Comparison of ENCODE assay signal across 25 cellular contexts in the genomic region with DNA sequence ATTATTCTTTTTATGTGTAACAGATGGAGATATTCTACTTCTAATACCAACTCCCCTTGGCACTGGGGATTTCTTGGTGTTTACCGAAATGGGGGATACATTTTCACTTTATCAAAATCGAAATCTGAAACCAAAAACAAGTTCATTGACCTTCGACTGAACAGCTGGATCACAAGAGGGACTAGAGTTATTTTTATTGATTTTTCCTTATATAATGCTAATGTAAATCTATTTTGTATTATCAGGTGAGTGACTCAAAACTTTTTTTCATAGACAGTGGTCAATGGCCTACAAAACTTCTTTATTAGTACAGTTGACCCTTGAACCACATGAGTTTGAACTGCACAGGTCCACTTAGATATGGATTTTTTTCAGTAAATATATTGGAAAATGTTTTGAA. TPM values are rescaled to one million over a fixed set of nuclear protein-coding genes. Genes with fewer than 3 reads are reported as not detected.
DNase-seq lines count a peak whose midpoint lies in the region; ATAC-seq, FAIRE-seq and TF ChIP-seq lines count a peak whose summit lies in the region.
"Had no signal": no experiment of that assay in that cellular context is flagged by ENCODE, and none has a peak within 500 bp of the region (broad histone marks: within the 10 kb centered on the region; RNA-seq: fewer than 3 reads in every experiment).

No MANE protein-coding gene starts in this region.

- H3K9ac ChIP-seq in HepG2 (ENCODE audit: insufficient read depth, low read depth, low read length), result no peak overlapping the region
- H3K9ac ChIP-seq: GM23248 had no signal

- peak overlapping the region; percentile 41 for H3K27ac Mint-ChIP-seq in progenitor cell of endocrine pancreas
- H3K27ac Mint-ChIP-seq: CD4-positive, CD25-positive, alpha-beta regulatory T cell; CD8-positive, alpha-beta T cell had no signal

- H3K27me3 ChIP-seq in HepG2 (ENCODE audit: control insufficient read depth in 1 of 2, insufficient read depth in 2 of 2, low read length in 2 of 2) (no peaks in the 10 kb centered on the region), right lobe of liver (no peaks in the 10 kb centered on the region)

- in situ Hi-C loops in HepG2 (cut with HindIII; ENCODE audit: extremely low pct_ligation_motif_present, low pct_unique_long_range_greater_than_20kb), result no loop called here

- peaks cover 21% of the 10 kb centered on the region for H3K4me1 Mint-ChIP-seq in progenitor cell of endocrine pancreas (ENCODE audit: low read depth)
- H3K4me1 Mint-ChIP-seq: CD4-positive, CD25-positive, alpha-beta regulatory T cell had no signal

- no peak overlapping the region for H2AFZ ChIP-seq in HepG2 (ENCODE audit: low read length)
- H2AFZ ChIP-seq: GM23248 had no signal

- BruUV-seq in HepG2 (replicated peaks; lab: Mats Ljungman, UMichigan), result no TSS peak

- no peak for TF ChIP-seq RAD21 in HepG2 (CRISPR knock-in tag; IDR thresholded peaks at IDR 0.05)

- intact Hi-C loops in HepG2 (cut with micrococcal nuclease; ENCODE audit: unreplicated experiment), result loop anchor here (10.0 kb wide), 1 partner anchor 145 kb away; the partner anchor contains the start of gene HNRNPA0
- intact Hi-C loops in right lobe of liver (cut with DNase I), result no loop called here

- no peak for TF ChIP-seq POLR2A in HepG2 (IDR thresholded peaks at IDR 0.05; ENCODE audit: insufficient read depth in 1 of 2, low read depth in 2 of 2, low read length in 2 of 2)
- TF ChIP-seq POLR2A in right lobe of liver (IDR thresholded peaks at IDR 0.05), result no peak

- ATAC-seq in HepG2, result peak; percentile 61
- ATAC-seq in right lobe of liver, result no peak
- ATAC-seq: A549; CD8-positive, alpha-beta T cell had no signal

- H3K36me3 ChIP-seq in HepG2 (replicated peaks in 1 of 2; ENCODE audit: control insufficient read depth in 1 of 2, insufficient read depth in 2 of 2, low read length in 2 of 2), result no peaks in the 10 kb centered on the region
- H3K36me3 ChIP-seq in right lobe of liver, result no peaks in the 10 kb centered on the region

- no peaks in the 10 kb centered on the region for H3K79me2 ChIP-seq in HepG2 (ENCODE audit: insufficient read depth, low read length)

- peak overlapping the region; percentile 64; the same call in 1 of the 2 replicates for H3K4me2 ChIP-seq in HepG2 (ENCODE audit: low read depth, low read length)
- H3K4me2 ChIP-seq: A549 had no signal

- POLR2A ChIA-PET in HepG2 (lab: Yijun Ruan, JAX), result no interaction called here

- H3K4me3 ChIP-seq in HepG2 (replicated peaks in 1 of 3; ENCODE audit: insufficient read depth in 1 of 3, low read depth in 2 of 3, low read length in 3 of 3) (no peak overlapping the region), right lobe of liver (no peak overlapping the region), GM12865 (ENCODE audit: low read depth, low read length) (no peak overlapping the region)
- H3K4me3 ChIP-seq: A549, GM23248 had no signal

- H3K9me3 Mint-ChIP-seq in progenitor cell of endocrine pancreas (ENCODE audit: low read depth), result no peaks in the 10 kb centered on the region
- H3K9me3 Mint-ChIP-seq: CD8-positive, alpha-beta T cell had no signal

- H3K9me3 ChIP-seq in HepG2 (ENCODE audit: low read length) (no peaks in the 10 kb centered on the region), right lobe of liver (no peaks in the 10 kb centered on the region)
- H3K9me3 ChIP-seq: A549, Caco-2 had no signal

- no peaks in the 10 kb centered on the region for H3K27me3 Mint-ChIP-seq in progenitor cell of endocrine pancreas

- DNase-seq in HepG2 (ENCODE audit: low spot score), result peak; percentile 42
- DNase-seq in right lobe of liver, result no peak
- DNase-seq in GM12865 (ENCODE audit: low read depth), result peak; percentile 50
- no peak for DNase-seq in progenitor cell of endocrine pancreas (ENCODE audit: low spot score, unreplicated experiment)
- DNase-seq in hypothalamus (lab: John Stamatoyannopoulos, UW), result no peak
- no peak for DNase-seq in activated CD8-positive, alpha-beta memory T cell treated with anti-CD3 and anti-CD28 coated beads, Interleukin-2, amount 50 U/mL, for 48 hours
- DNase-seq in GM19238 (ENCODE audit: insufficient read length, low spot score), result no peak
- DNase-seq: 8988T; ACHN; AML-193; C1 segment of cervical spinal cord; Caco-2; CD4-positive, CD25-positive, alpha-beta regulatory T cell; CD8-positive, alpha-beta T cell; DMS153; DND-41; GF-D8; GM23248; H7; HCEC 1CT had no signal

- H3K4me1 ChIP-seq in HepG2 (ENCODE audit: insufficient read depth, low read length) (peaks cover 63% of the 10 kb centered on the region), right lobe of liver (no peaks in the 10 kb centered on the region)
- H3K4me1 ChIP-seq: Caco-2 had no signal

- 11% methylated on average over 3 of the region's 3 CpGs for WGBS in HepG2 (ENCODE audit: low lambda C conversion rate)
- WGBS in right lobe of liver (ENCODE audit: insufficient coverage, low coverage, low lambda C conversion rate, missing lambda C conversion rate), result 59% methylated on average over 3 of the region's 3 CpGs

- TF ChIP-seq CTCF in HepG2 (CRISPR knock-in tag; IDR thresholded peaks at IDR 0.05) (no peak), right lobe of liver (IDR thresholded peaks at IDR 0.05) (no peak), GM12865 (IDR thresholded peaks at IDR 0.05; ENCODE audit: insufficient read depth, low read depth, low read length, missing control alignments) (no peak), progenitor cell of endocrine pancreas (IDR thresholded peaks at IDR 0.05; ENCODE audit: unreplicated experiment) (no peak)

- H3K27ac ChIP-seq in HepG2 (ENCODE audit: extremely low read length, insufficient read depth, low read length) (peak overlapping the region; percentile 27), right lobe of liver (no peak overlapping the region)
- H3K27ac ChIP-seq: A549, GM23248 had no signal

- no peak for FAIRE-seq in HepG2 (lab: Jason Lieb, UNC)
- FAIRE-seq: A549, GM19239, H1 had no signal

- no peaks in the 10 kb centered on the region for H4K20me1 ChIP-seq in HepG2 (ENCODE audit: insufficient read depth, low read length)

- CTCF ChIA-PET in HepG2 (lab: Yijun Ruan, JAX; ENCODE audit: low intra/inter-chr PET ratio, low total read pairs), result no interaction called here

- no peaks in the 10 kb centered on the region for H3K36me3 Mint-ChIP-seq in progenitor cell of endocrine pancreas (ENCODE audit: insufficient read depth)
- H3K36me3 Mint-ChIP-seq: CD4-positive, CD25-positive, alpha-beta regulatory T cell; CD8-positive, alpha-beta T cell had no signal

- H3K4me3 Mint-ChIP-seq in progenitor cell of endocrine pancreas (ENCODE audit: low read depth), result no peak overlapping the region
- H3K4me3 Mint-ChIP-seq: CD4-positive, CD25-positive, alpha-beta regulatory T cell; CD8-positive, alpha-beta T cell had no signal

- TF ChIP-seq EP300 in HepG2 (IDR thresholded peaks at IDR 0.05; ENCODE audit: low read depth in 2 of 2, low read length in 2 of 2) (peak in 1 of 2 experiments; percentile 50; a peak in 2 of 4 replicates), HepG2 (CRISPR knock-in tag; IDR thresholded peaks at IDR 0.05; ENCODE audit: borderline replicate concordance) (no peak)

RNA-seq across cellular contexts. Expression of gene PKD2L2, which starts 10.2 kb away (rescaled TPM):
- total RNA-seq in HepG2 (2016; rRNA removed; fragmentation: Illumina TruSeq; extraction: Trizol) (not detected in 2 replicates), right lobe of liver (not detected), progenitor cell of endocrine pancreas (not detected in 2 replicates)
- total RNA-seq in HepG2 (2016; cell fraction: cytosol; rRNA removed; fragmentation: Illumina TruSeq; extraction: Trizol; ENCODE audit: low read depth), result not detected in 2 replicates
- not detected in 2 replicates for total RNA-seq in HepG2 (2016; cell fraction: insoluble cytoplasmic fraction; rRNA removed; fragmentation: Illumina TruSeq; extraction: Trizol)
- total RNA-seq in HepG2 (2016; cell fraction: membrane; rRNA removed; fragmentation: Illumina TruSeq; extraction: Trizol), result not detected in 2 replicates
- not detected in 2 replicates for total RNA-seq in HepG2 (2016; cell fraction: nucleus; rRNA removed; fragmentation: Illumina TruSeq; extraction: Trizol)
- not detected in 2 replicates for polyA plus RNA-seq in HepG2 (2011; rRNA removed)
- not detected in 2 replicates for polyA plus RNA-seq in HepG2 (2011; cell fraction: cytosol; rRNA removed)
- polyA plus RNA-seq in HepG2 (2011; cell fraction: nucleus; rRNA removed), result not detected in 2 replicates
- polyA plus RNA-seq in HepG2 (2012), result not detected in 2 replicates
- polyA plus RNA-seq in HepG2 (2016; cell fraction: cytosol; fragmentation: Illumina TruSeq; extraction: Trizol; ENCODE audit: low read depth), result not detected in 2 replicates
- polyA plus RNA-seq in HepG2 (2016; cell fraction: insoluble cytoplasmic fraction; fragmentation: Illumina TruSeq; extraction: Trizol; ENCODE audit: low read depth), result not detected in 2 replicates
- not detected in 2 replicates for polyA plus RNA-seq in HepG2 (2016; cell fraction: membrane; fragmentation: Illumina TruSeq; extraction: Trizol; ENCODE audit: low read depth)
- not detected in 2 replicates for polyA plus RNA-seq in HepG2 (2016; cell fraction: nucleus; fragmentation: Illumina TruSeq; extraction: Trizol; ENCODE audit: insufficient read depth, low read depth)
- polyA minus RNA-seq in HepG2 (2011; rRNA and poly(A)+ RNA removed; ENCODE audit: low replicate concordance), result not detected in 2 replicates
- polyA minus RNA-seq in HepG2 (2011; cell fraction: cytosol; rRNA and poly(A)+ RNA removed), result not detected in 2 replicates
- polyA minus RNA-seq in HepG2 (2011; cell fraction: nucleus; rRNA and poly(A)+ RNA removed), result not detected in 2 replicates
- total RNA-seq: Caco-2; CD4-positive, CD25-positive, alpha-beta regulatory T cell; CD8-positive, alpha-beta T cell; G401; GM23248; H1; H7 had no signal
- polyA plus RNA-seq: BJ, GM23248, H1 had no signal

RNA-seq across cellular contexts. Expression of gene MYOT, which starts 31.8 kb away (rescaled TPM):
- total RNA-seq in HepG2 (2016; rRNA removed; fragmentation: Illumina TruSeq; extraction: Trizol) (not detected in 2 replicates), right lobe of liver (under 1 TPM in 5 of 6 experiments, not detected in 1; 0.31 to 0.88 (median 0.53) TPM), progenitor cell of endocrine pancreas (not detected in 2 replicates)
- total RNA-seq in HepG2 (2016; cell fraction: cytosol; rRNA removed; fragmentation: Illumina TruSeq; extraction: Trizol; ENCODE audit: low read depth), result not detected in 2 replicates
- not detected in 2 replicates for total RNA-seq in HepG2 (2016; cell fraction: insoluble cytoplasmic fraction; rRNA removed; fragmentation: Illumina TruSeq; extraction: Trizol)
- not detected in 2 replicates for total RNA-seq in HepG2 (2016; cell fraction: membrane; rRNA removed; fragmentation: Illumina TruSeq; extraction: Trizol)
- not detected in 2 replicates for total RNA-seq in HepG2 (2016; cell fraction: nucleus; rRNA removed; fragmentation: Illumina TruSeq; extraction: Trizol)
- polyA plus RNA-seq in HepG2 (2011; rRNA removed), result not detected in 2 replicates
- polyA plus RNA-seq in HepG2 (2011; cell fraction: cytosol; rRNA removed), result not detected in 2 replicates
- not detected in 2 replicates for polyA plus RNA-seq in HepG2 (2011; cell fraction: nucleus; rRNA removed)
- not detected in 2 replicates for polyA plus RNA-seq in HepG2 (2012)
- polyA plus RNA-seq in HepG2 (2016; cell fraction: cytosol; fragmentation: Illumina TruSeq; extraction: Trizol; ENCODE audit: low read depth), result not detected in 2 replicates
- polyA plus RNA-seq in HepG2 (2016; cell fraction: insoluble cytoplasmic fraction; fragmentation: Illumina TruSeq; extraction: Trizol; ENCODE audit: low read depth), result not detected in 2 replicates
- not detected in 2 replicates for polyA plus RNA-seq in HepG2 (2016; cell fraction: membrane; fragmentation: Illumina TruSeq; extraction: Trizol; ENCODE audit: low read depth)
- polyA plus RNA-seq in HepG2 (2016; cell fraction: nucleus; fragmentation: Illumina TruSeq; extraction: Trizol; ENCODE audit: insufficient read depth, low read depth), result not detected in 2 replicates
- not detected in 2 replicates for polyA minus RNA-seq in HepG2 (2011; rRNA and poly(A)+ RNA removed; ENCODE audit: low replicate concordance)
- polyA minus RNA-seq in HepG2 (2011; cell fraction: cytosol; rRNA and poly(A)+ RNA removed), result not detected in 2 replicates
- polyA minus RNA-seq in HepG2 (2011; cell fraction: nucleus; rRNA and poly(A)+ RNA removed), result not detected in 2 replicates
- total RNA-seq: Caco-2; CD4-positive, CD25-positive, alpha-beta regulatory T cell; CD8-positive, alpha-beta T cell; G401; GM23248; H1; H7 had no signal
- polyA plus RNA-seq: BJ, H1 had no signal

Comparison
In these comparisons a context has a peak if more than half of its experiments do, and no peak if none do; other contexts are left out.
1. DNase-seq: peak in HepG2 (single experiment) and GM12865 (single experiment); none in right lobe of liver (0 of 3), progenitor cell of endocrine pancreas (single experiment), hypothalamus (0 of 51), activated CD8-positive, alpha-beta memory T cell treated with anti-CD3 and anti-CD28 coated beads, Interleukin-2, amount 50 U/mL, for 48 hours (single experiment) and GM19238 (single experiment).